In the genomic region with DNA sequence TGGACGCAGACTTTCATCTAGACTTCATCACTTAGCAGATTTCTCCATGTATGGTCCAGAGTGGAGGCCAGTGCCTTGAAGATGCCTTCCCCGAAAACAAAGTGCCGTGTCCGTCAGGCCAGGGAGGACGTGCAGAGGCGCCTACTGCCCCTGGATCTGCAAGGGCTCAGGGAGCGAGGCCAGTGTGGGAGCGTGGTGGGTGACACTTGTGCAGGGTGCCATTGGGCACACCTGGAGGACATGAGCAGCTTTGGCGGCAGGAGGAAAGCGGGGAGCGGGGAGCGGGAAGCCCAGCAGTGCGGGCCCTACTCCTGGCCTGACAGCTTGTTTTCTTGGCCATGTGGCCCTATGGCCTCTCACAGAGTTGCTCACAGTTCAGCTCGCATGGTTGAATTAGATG, we compare ENCODE assay signal across 3 cellular contexts.
"Had no signal": no experiment of that assay in that cellular context is flagged by ENCODE, and none has a peak within 500 bp of the region (broad histone marks: within the 10 kb centered on the region; RNA-seq: fewer than 3 reads in every experiment).

No MANE protein-coding gene starts in this region.

- DNase-seq: GDM1, GF-D8 had no signal

- ATAC-seq: GM12878 had no signal

- H3K4me3 ChIP-seq: GM12878 had no signal
